Comparison of ENCODE assay signal across 31 cellular contexts in the genomic region with DNA sequence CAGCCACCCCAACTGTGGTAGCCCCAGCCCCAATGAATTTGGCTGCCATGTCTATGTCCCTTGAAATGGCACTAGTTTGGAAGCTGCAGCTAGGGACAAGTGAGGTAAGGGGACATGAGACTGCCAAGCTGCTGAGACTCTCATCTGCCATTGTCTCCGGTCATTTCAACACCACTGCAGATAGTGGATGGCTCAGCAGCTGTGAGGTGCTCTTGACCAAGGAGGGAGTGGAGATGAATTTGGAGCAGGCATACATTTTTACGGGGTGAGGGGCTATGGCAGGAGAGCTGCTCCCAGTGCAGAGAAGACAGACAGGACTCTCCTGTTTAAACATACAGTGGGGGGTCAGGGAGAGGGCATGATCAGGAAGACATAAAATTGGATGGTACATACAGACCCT.
"Had no signal": no experiment of that assay in that cellular context is flagged by ENCODE, and none has a peak within 500 bp of the region (broad histone marks: within the 10 kb centered on the region; RNA-seq: fewer than 3 reads in every experiment).

No MANE protein-coding gene starts in this region.

- H3K4me3 ChIP-seq: coronary artery, gastrocnemius medialis, heart left ventricle had no signal

- H3K27me3 Mint-ChIP-seq: activated B cell treated with CpG ODN at 0.5 μM for 24 hours; activated naive CD8-positive, alpha-beta T cell; activated T-helper 17 cell treated with anti-CD3 and anti-CD28 coated beads, Interleukin-2, amount 50 U/mL, for 72 hours; T-cell had no signal

- H3K27ac Mint-ChIP-seq: activated B cell treated with CpG ODN at 0.5 μM for 24 hours; activated CD8-positive, alpha-beta T cell treated with anti-CD3 and anti-CD28 coated beads for 36 hours; activated naive CD8-positive, alpha-beta T cell; activated T-helper 17 cell treated with anti-CD3 and anti-CD28 coated beads, Interleukin-2, amount 50 U/mL, for 72 hours; T-cell; T-helper 1 cell treated with Interleukin-12 subunit alpha and Interleukin-12 subunit beta and Interleukin-4 antibody, amounts not matched to agents 30 μg/mL and 1 μg/mL, for 36 hours; T-helper 2 cell treated with Interferon-gamma antibody and Interleukin-4, amounts not matched to agents 5 μg/mL and 100 μg/mL, for 36 hours had no signal

- H3K27me3 ChIP-seq: brain microvascular endothelial cell, foreskin keratinocyte, gastrocnemius medialis had no signal

- H3K36me3 ChIP-seq: brain microvascular endothelial cell, gastrocnemius medialis, heart left ventricle, WERI-Rb-1 had no signal

- ATAC-seq: activated CD4-positive, CD25-positive, alpha-beta regulatory T cell treated with anti-CD3 and anti-CD28 coated beads, Interleukin-2, amount 50 U/mL, for 24 hours; activated CD8-positive, alpha-beta T cell treated with anti-CD3 and anti-CD28 coated beads for 36 hours; activated T-cell treated with anti-CD3 and anti-CD28 coated beads, Interleukin-2, amount 50 U/mL, for 4 hours; activated T-helper 17 cell treated with anti-CD3 and anti-CD28 coated beads, Interleukin-2, amount 50 U/mL, for 72 hours; esophagus mucosa; foreskin keratinocyte; gastrocnemius medialis; heart left ventricle; T-cell had no signal

- H3K4me3 Mint-ChIP-seq: activated B cell treated with CpG ODN at 0.5 μM for 24 hours; activated CD8-positive, alpha-beta T cell treated with anti-CD3 and anti-CD28 coated beads for 36 hours; activated naive CD8-positive, alpha-beta T cell; activated T-cell treated with anti-CD3 and anti-CD28 coated beads, Interleukin-2, amount 50 U/mL, for 4 hours; activated T-helper 17 cell treated with anti-CD3 and anti-CD28 coated beads, Interleukin-2, amount 50 U/mL, for 72 hours; central memory CD8-positive, alpha-beta T cell; T-cell; T-helper 1 cell treated with Interleukin-12 subunit alpha and Interleukin-12 subunit beta and Interleukin-4 antibody, amounts not matched to agents 30 μg/mL and 1 μg/mL, for 36 hours; T-helper 2 cell treated with Interferon-gamma antibody and Interleukin-4, amounts not matched to agents 5 μg/mL and 100 μg/mL, for 36 hours had no signal

- H3K4me1 Mint-ChIP-seq: activated B cell treated with CpG ODN at 0.5 μM for 24 hours; activated T-helper 17 cell treated with anti-CD3 and anti-CD28 coated beads, Interleukin-2, amount 50 U/mL, for 72 hours; central memory CD8-positive, alpha-beta T cell; T-cell had no signal

- H3K27ac ChIP-seq: brain microvascular endothelial cell, coronary artery, gastrocnemius medialis, heart left ventricle, WERI-Rb-1 had no signal

- H3K4me1 ChIP-seq: gastrocnemius medialis, heart left ventricle had no signal

- H3K36me3 Mint-ChIP-seq: activated naive CD8-positive, alpha-beta T cell; T-cell had no signal

- H3K9me3 ChIP-seq: gastrocnemius medialis, heart left ventricle had no signal

- H3K9me3 Mint-ChIP-seq: activated B cell treated with CpG ODN at 0.5 μM for 24 hours; activated CD8-positive, alpha-beta T cell treated with anti-CD3 and anti-CD28 coated beads for 36 hours; activated T-cell treated with anti-CD3 and anti-CD28 coated beads, Interleukin-2, amount 50 U/mL, for 4 hours; activated T-helper 17 cell treated with anti-CD3 and anti-CD28 coated beads, Interleukin-2, amount 50 U/mL, for 72 hours; central memory CD8-positive, alpha-beta T cell; T-helper 1 cell treated with Interleukin-12 subunit alpha and Interleukin-12 subunit beta and Interleukin-4 antibody, amounts not matched to agents 30 μg/mL and 1 μg/mL, for 36 hours; T-helper 2 cell treated with Interferon-gamma antibody and Interleukin-4, amounts not matched to agents 5 μg/mL and 100 μg/mL, for 36 hours had no signal

- DNase-seq: activated B cell treated with CpG ODN at 0.5 μM for 24 hours; activated CD4-positive, alpha-beta T cell treated with anti-CD3 and anti-CD28 coated beads for 48 hours; activated CD4-positive, alpha-beta T cell treated with anti-CD3 and anti-CD28 coated beads, Interleukin-2, amount 50 U/mL, for 1 hour; activated CD4-positive, alpha-beta T cell treated with anti-CD3 and anti-CD28 coated beads, Interleukin-2, amount 50 U/mL, for 48 hours; activated CD8-positive, alpha-beta memory T cell treated with anti-CD3 and anti-CD28 coated beads for 24 hours; activated CD8-positive, alpha-beta T cell treated with anti-CD3 and anti-CD28 coated beads for 36 hours; activated effector memory CD4-positive, alpha-beta T cell treated with Interleukin-2 at 50 U/mL for 16 hours; activated gamma-delta T cell treated with Interleukin-2 at 50 U/mL for 16 hours; activated naive CD4-positive, alpha-beta T cell treated with anti-CD3 and anti-CD28 coated beads, Interleukin-2, amount 50 U/mL, for 16 hours; activated naive CD4-positive, alpha-beta T cell treated with Interleukin-2 at 50 U/mL for 16 hours; activated T-cell treated with anti-CD3 and anti-CD28 coated beads, Interleukin-2, amount 50 U/mL, for 4 hours; amniotic stem cell; anterior cingulate cortex; brain microvascular endothelial cell; dermis blood vessel endothelial cell; effector CD4-positive, alpha-beta T cell; foreskin keratinocyte; gastrocnemius medialis; glutamatergic neuron; heart left ventricle; T-cell; T1000; WERI-Rb-1 had no signal
